Comparison of ENCODE assay signal across 23 cellular contexts in the genomic region with DNA sequence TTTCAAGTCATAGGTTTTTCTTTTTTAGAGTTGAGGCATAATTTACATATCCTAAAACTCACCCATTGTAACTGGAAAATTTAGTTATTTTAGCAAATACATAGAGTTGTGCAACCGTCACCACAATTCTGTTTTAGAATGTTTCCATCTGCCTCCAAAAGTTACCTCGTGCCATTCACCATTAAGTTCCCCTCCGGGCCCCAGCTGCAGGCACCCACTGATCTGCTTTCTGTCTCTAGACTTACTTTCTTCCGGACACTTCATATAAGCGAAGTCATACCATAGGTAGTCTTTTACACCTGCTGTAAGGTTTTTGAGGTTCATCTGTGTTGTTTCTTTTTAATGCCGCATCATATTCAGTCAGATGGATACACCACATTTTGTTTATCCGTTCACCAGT. TPM values are rescaled to one million over a fixed set of nuclear protein-coding genes. Genes with fewer than 3 reads are reported as not detected.
DNase-seq lines count a peak whose midpoint lies in the region; ATAC-seq and TF ChIP-seq lines count a peak whose summit lies in the region.
"Had no signal": no experiment of that assay in that cellular context is flagged by ENCODE, and none has a peak within 500 bp of the region (broad histone marks: within the 10 kb centered on the region; RNA-seq: fewer than 3 reads in every experiment).

No MANE protein-coding gene starts in this region.

- H3K36me3 Mint-ChIP-seq in IgD-negative memory B cell (peaks cover 13% of the 10 kb centered on the region), immature natural killer cell (peaks cover 4 to 8% (median 7%) of the 10 kb centered on the region in 3 donors)

- H3K4me2 ChIP-seq in OCI-LY7 (ENCODE audit: low read length), result peak overlapping the region; percentile 92

- TF ChIP-seq CTCF in OCI-LY7 (conservative IDR thresholded peaks at IDR 0.05; ENCODE audit: low read length), result no peak

- POLR2A ChIA-PET in OCI-LY7 (lab: Charles Lee), result interaction anchor here (0.5 to 6.8 kb wide), 9 partner anchors 9 to 741 kb away, joined by 3 to 68 read pairs (median 5); no protein-coding TSS in a partner anchor

- no TSS peak for BruUV-seq in OCI-LY7 (replicated peaks; lab: Mats Ljungman, UMichigan)

- peak; percentile 16 for DNase-seq in NOMO-1 treated with DMSO at 0.1 percent for 48 hours (lab: John Stamatoyannopoulos, UW; ENCODE audit: unreplicated experiment)
- DNase-seq in NOMO-1 treated with dmso at 0.1 percent for 144 hours (lab: John Stamatoyannopoulos, UW; ENCODE audit: unreplicated experiment), result no peak
- peak; percentile 59 for DNase-seq in OCI-LY7 (ENCODE audit: low spot score)
- DNase-seq in immature natural killer cell, result no peak
- no peak for DNase-seq in NCI-H1105 treated with DMSO at 0.1 percent for 48 hours (lab: John Stamatoyannopoulos, UW)
- no peak for DNase-seq in activated gamma-delta T cell treated with Interleukin-2 at 50 U/mL for 16 hours
- DNase-seq: brain microvascular endothelial cell, DMS53, H7, IMR-90, NCI-H1436 treated with DMSO at 0.1 percent for 48 hours, NCI-H345, NCI-H774, PC-3, stomach, SW 1271, thyroid gland had no signal

- H3K4me3 Mint-ChIP-seq in IgD-negative memory B cell, result peak overlapping the region; percentile 7 to 71 (median 19)
- no peak overlapping the region for H3K4me3 Mint-ChIP-seq in immature natural killer cell
- H3K4me3 Mint-ChIP-seq: nephron had no signal

- H3K4me1 Mint-ChIP-seq in IgD-negative memory B cell (peaks cover 10 to 16% (median 15%) of the 10 kb centered on the region in 3 donors), immature natural killer cell (peaks cover 34 to 52% of the 10 kb centered on the region in 2 donors)

- peaks cover 14% of the 10 kb centered on the region for H3K36me3 ChIP-seq in OCI-LY7 (ENCODE audit: insufficient read depth, low read length)
- H3K36me3 ChIP-seq: brain microvascular endothelial cell, thyroid gland had no signal

- peak overlapping the region; percentile 32 for H3K4me3 ChIP-seq in OCI-LY7 (ENCODE audit: low read depth, low read length, poor library complexity, severe bottlenecking)
- H3K4me3 ChIP-seq: skin epidermis, stomach, thyroid gland had no signal

- no peaks in the 10 kb centered on the region for H3K9me2 ChIP-seq in OCI-LY7 (ENCODE audit: insufficient read depth, low read length)

- intact Hi-C loops in OCI-LY7 (cut with micrococcal nuclease; ENCODE audit: unreplicated experiment), result loop anchor here (1.0 kb wide), 1 partner anchor 18 kb away; no protein-coding TSS in a partner anchor

- CTCF ChIA-PET in OCI-LY7 (lab: Charles Lee; ENCODE audit: unreplicated experiment), result interaction anchor here (0.7 kb wide), 1 partner anchor 20 kb away, joined by 6 read pairs; no protein-coding TSS in a partner anchor

- H3K4me1 ChIP-seq in OCI-LY7 (ENCODE audit: insufficient read depth, low read length, poor library complexity, severe bottlenecking), result peaks cover 48% of the 10 kb centered on the region
- H3K4me1 ChIP-seq: thyroid gland had no signal

- peak overlapping the region; percentile 66; the same call in 1 of the 2 replicates for H2AFZ ChIP-seq in OCI-LY7 (ENCODE audit: low read length)

- H3K27ac Mint-ChIP-seq in IgD-negative memory B cell, result peak overlapping the region in 2 of 3 donors; percentile 14 to 24
- H3K27ac Mint-ChIP-seq in immature natural killer cell, result peak overlapping the region in 5 of 6 donors; percentile 12 to 62 (median 48)
- H3K27ac Mint-ChIP-seq: nephron had no signal

- H3K27me3 Mint-ChIP-seq in IgD-negative memory B cell (no peaks in the 10 kb centered on the region), immature natural killer cell (ENCODE audit: low read depth in 3 of 3) (no peaks in the 10 kb centered on the region)

- H3K9me3 Mint-ChIP-seq in IgD-negative memory B cell, result peaks cover 0 to 7% (median 0%) of the 10 kb centered on the region in 3 donors
- H3K9me3 Mint-ChIP-seq in immature natural killer cell, result no peaks in the 10 kb centered on the region
- H3K9me3 Mint-ChIP-seq: nephron had no signal

- peaks cover 4% of the 10 kb centered on the region; the same call in 1 of the 2 replicates for H3K79me2 ChIP-seq in OCI-LY7 (ENCODE audit: insufficient read depth, low read depth, low read length)

- peak overlapping the region; percentile 26 for H3K27ac ChIP-seq in OCI-LY7 (ENCODE audit: low read depth, low read length, poor library complexity, severe bottlenecking)
- H3K27ac ChIP-seq: 22Rv1, brain microvascular endothelial cell, skin epidermis, thyroid gland had no signal

- peaks cover 25% of the 10 kb centered on the region for H3K9me3 ChIP-seq in OCI-LY7 (ENCODE audit: low read length)
- H3K9me3 ChIP-seq: stomach, thyroid gland had no signal

- no peak for ATAC-seq in GM19023 (IDR thresholded peaks at IDR 0.05; ENCODE audit: unreplicated experiment)
- ATAC-seq: activated CD4-positive, CD25-positive, alpha-beta regulatory T cell treated with anti-CD3 and anti-CD28 coated beads, Interleukin-2, amount 50 U/mL, for 24 hours; PC-3 had no signal

- no peaks in the 10 kb centered on the region for H4K20me1 ChIP-seq in OCI-LY7 (ENCODE audit: insufficient read depth, low read length)

RNA-seq across cellular contexts. Expression of a gene that starts 28.7 kb away (rescaled TPM):
- polyA plus RNA-seq in IgD-negative memory B cell, result 106 TPM
- 134 and 161 TPM in 2 replicates for total RNA-seq in OCI-LY7 (2014; rRNA removed; shearing (Covaris generic))
- total RNA-seq in OCI-LY7 (2022), result 236 and 264 TPM in 2 replicates
- polyA plus RNA-seq in immature natural killer cell, result 100 to 1,000 TPM; 214 to 250 (median 236) TPM

Comparison
In these comparisons a context has a peak if more than half of its experiments do, and no peak if none do; other contexts are left out.
1. DNase-seq: peak in NOMO-1 treated with DMSO at 0.1 percent for 48 hours (single experiment) and OCI-LY7 (single experiment); none in NOMO-1 treated with dmso at 0.1 percent for 144 hours (single experiment), immature natural killer cell (0 of 3), NCI-H1105 treated with DMSO at 0.1 percent for 48 hours (single experiment) and activated gamma-delta T cell treated with Interleukin-2 at 50 U/mL for 16 hours (single experiment).
2. H3K4me3 Mint-ChIP-seq: peak in IgD-negative memory B cell (4 of 4); none in immature natural killer cell (0 of 5).